In genomic region chr16:79595916-79596450, GRCh38 we compare ENCODE assay signal across 10 cellular contexts. TPM values are rescaled to one million over a fixed set of nuclear protein-coding genes. Genes with fewer than 3 reads are reported as not detected.
DNase-seq lines count a peak whose midpoint lies in the region; ATAC-seq and TF ChIP-seq lines count a peak whose summit lies in the region.
"Had no signal": no experiment of that assay in that cellular context is flagged by ENCODE, and none has a peak within 500 bp of the region (broad histone marks: within the 10 kb centered on the region; RNA-seq: fewer than 3 reads in every experiment).

No MANE protein-coding gene starts in this region.

- peak overlapping the region; percentile 32 for H3K4me3 ChIP-seq in lung
- no peak overlapping the region for H3K4me3 ChIP-seq in WERI-Rb-1 (ENCODE audit: low read depth, low read length)

- 61 to 70% methylated on average over 7 of the region's 7 CpGs for WGBS in lung, 2 donors

- no peak for TF ChIP-seq CTCF in lung (IDR thresholded peaks at IDR 0.05; ENCODE audit: control extremely low read depth, extremely low read depth)
- TF ChIP-seq CTCF in WERI-Rb-1 (IDR thresholded peaks at IDR 0.05; ENCODE audit: low read depth, low read length) = no peak
- no peak for TF ChIP-seq CTCF in CD14-positive monocyte (IDR thresholded peaks at IDR 0.05)

- H3K27me3 ChIP-seq in lung (ENCODE audit: control insufficient read depth, insufficient read depth) = no peaks in the 10 kb centered on the region
- H3K27me3 ChIP-seq in WERI-Rb-1 (ENCODE audit: insufficient read depth, low read depth, severe bottlenecking) = peaks cover 80% of the 10 kb centered on the region

- no peaks in the 10 kb centered on the region for H3K9me3 Mint-ChIP-seq in activated CD4-positive, alpha-beta T cell treated with anti-CD3 and anti-CD28 coated beads, Interleukin-2, amount 10 ng/mL, durations not matched to agents 24 days and 14 days
- H3K9me3 Mint-ChIP-seq in CD14-positive monocyte = peaks cover 0 to 13% (median 2%) of the 10 kb centered on the region in 7 donors

- peaks cover 29% of the 10 kb centered on the region for H3K4me1 Mint-ChIP-seq in activated CD4-positive, alpha-beta T cell treated with anti-CD3 and anti-CD28 coated beads, Interleukin-2, amount 10 ng/mL, durations not matched to agents 24 days and 14 days
- H3K4me1 Mint-ChIP-seq in CD14-positive monocyte = peaks cover 26% of the 10 kb centered on the region

- H3K27me3 Mint-ChIP-seq in activated CD4-positive, alpha-beta T cell treated with anti-CD3 and anti-CD28 coated beads, Interleukin-2, amount 10 ng/mL, durations not matched to agents 24 days and 14 days = peaks cover 7% of the 10 kb centered on the region
- H3K27me3 Mint-ChIP-seq in CD14-positive monocyte (ENCODE audit: low read depth in 3 of 3) = peaks cover 52 to 64% (median 60%) of the 10 kb centered on the region in 3 donors

- H3K36me3 Mint-ChIP-seq in activated CD4-positive, alpha-beta T cell treated with anti-CD3 and anti-CD28 coated beads, Interleukin-2, amount 10 ng/mL, durations not matched to agents 24 days and 14 days (ENCODE audit: low read depth) = peaks cover 57% of the 10 kb centered on the region
- H3K36me3 Mint-ChIP-seq in CD14-positive monocyte = peaks cover 4 to 17% of the 10 kb centered on the region in 2 donors

- H3K4me3 Mint-ChIP-seq in activated CD4-positive, alpha-beta T cell treated with anti-CD3 and anti-CD28 coated beads, Interleukin-2, amount 10 ng/mL, durations not matched to agents 24 days and 14 days = peak overlapping the region; percentile 87
- peak overlapping the region in 1 of 2 donors; percentile 47 for H3K4me3 Mint-ChIP-seq in CD14-positive monocyte

- intact Hi-C loops in activated CD4-positive, alpha-beta T cell treated with anti-CD3 and anti-CD28 coated beads, Interleukin-2, amount 10 ng/mL, durations not matched to agents 24 days and 14 days (cut with micrococcal nuclease) = loop anchor here (5.0 kb wide), 1 partner anchor 634 kb away; no protein-coding TSS in a partner anchor
- intact Hi-C loops in CD14-positive monocyte (cut with micrococcal nuclease) = loop anchor here in 1 of 2 donors (10.0 kb wide), 1 partner anchor 201 kb away; no protein-coding TSS in a partner anchor

- H3K36me3 ChIP-seq in lung (ENCODE audit: control insufficient read depth in 2 of 2, insufficient read depth in 2 of 2, low read length in 2 of 2) = no peaks in the 10 kb centered on the region
- H3K36me3 ChIP-seq in WERI-Rb-1 = no peaks in the 10 kb centered on the region

- no peaks in the 10 kb centered on the region for H3K9me3 ChIP-seq in lung (ENCODE audit: control insufficient read depth in 2 of 2, insufficient read depth in 1 of 2, low read length in 1 of 2)
- peaks cover 3% of the 10 kb centered on the region for H3K9me3 ChIP-seq in WERI-Rb-1 (ENCODE audit: severe bottlenecking)

- peak overlapping the region in 1 of 2 donors; percentile 56 for H3K27ac ChIP-seq in lung (ENCODE audit: low read depth in 1 of 2, low read length in 1 of 2)
- H3K27ac ChIP-seq in WERI-Rb-1 = no peak overlapping the region

- H3K4me1 ChIP-seq in lung (ENCODE audit: control insufficient read depth in 2 of 2, insufficient read depth in 2 of 2, low read length in 2 of 2) = peaks cover 0 to 2% of the 10 kb centered on the region in 2 donors

- DNase-seq in activated CD4-positive, alpha-beta T cell treated with anti-CD3 and anti-CD28 coated beads, Interleukin-2, amount 10 ng/mL, durations not matched to agents 24 days and 14 days = peak; percentile 52
- DNase-seq in activated CD4-positive, alpha-beta T cell treated with anti-CD3 and anti-CD28 coated beads, Interleukin-2, amount 50 U/mL, for 48 hours = no peak
- DNase-seq in cerebellar cortex (ENCODE audit: low spot score) (peak; percentile 32), lung (ENCODE audit: low spot score) (no peak), superior temporal gyrus (ENCODE audit: extremely low spot score) (peak; percentile 38), WERI-Rb-1 (no peak), CD14-positive monocyte (ENCODE audit: low spot score) (no peak)
- DNase-seq in activated effector memory CD4-positive, alpha-beta T cell treated with anti-CD3 and anti-CD28 coated beads, Interleukin-2, amount 50 U/mL, for 16 hours = no peak
- DNase-seq: NCI-H1930; stimulated activated CD4-positive, alpha-beta T cell treated with anti-CD3 and anti-CD28 coated beads, Interleukin-4, amount 100 ng/mL, for 1 hour had no signal

- peak overlapping the region; percentile 88 for H3K27ac Mint-ChIP-seq in activated CD4-positive, alpha-beta T cell treated with anti-CD3 and anti-CD28 coated beads, Interleukin-2, amount 10 ng/mL, durations not matched to agents 24 days and 14 days
- H3K27ac Mint-ChIP-seq in CD14-positive monocyte = no peak overlapping the region

- no peak for ATAC-seq in lung (ENCODE audit: insufficient read depth, low FRiP score)

RNA-seq across cellular contexts. Expression of gene MAF, which starts 4.6 kb away (rescaled TPM):
- total RNA-seq in activated CD4-positive, alpha-beta T cell treated with anti-CD3 and anti-CD28 coated beads, Interleukin-2, amount 10 ng/mL, durations not matched to agents 24 days and 14 days = 61.5 and 62.8 TPM in 2 replicates
- 10 to 100 TPM; 49.2 to 66.8 TPM for total RNA-seq in lung
- polyA plus RNA-seq in lung = 10 to 100 TPM in 1 of 2 donors, 1 to 10 TPM in 1; 7.0 to 11.0 TPM
- under 1 TPM in 1 of 2 donors, not detected in 1; 0.03 TPM for polyA plus RNA-seq in CD14-positive monocyte

Comparison
In these comparisons a context has a peak if more than half of its experiments do, and no peak if none do; other contexts are left out.
1. DNase-seq: peak in activated CD4-positive, alpha-beta T cell treated with anti-CD3 and anti-CD28 coated beads, Interleukin-2, amount 10 ng/mL, durations not matched to agents 24 days and 14 days (single experiment), cerebellar cortex (single experiment) and superior temporal gyrus (single experiment); none in activated CD4-positive, alpha-beta T cell treated with anti-CD3 and anti-CD28 coated beads, Interleukin-2, amount 50 U/mL, for 48 hours (0 of 2), lung (single experiment), WERI-Rb-1 (single experiment), CD14-positive monocyte (single experiment) and activated effector memory CD4-positive, alpha-beta T cell treated with anti-CD3 and anti-CD28 coated beads, Interleukin-2, amount 50 U/mL, for 16 hours (single experiment).